In the genomic region with DNA sequence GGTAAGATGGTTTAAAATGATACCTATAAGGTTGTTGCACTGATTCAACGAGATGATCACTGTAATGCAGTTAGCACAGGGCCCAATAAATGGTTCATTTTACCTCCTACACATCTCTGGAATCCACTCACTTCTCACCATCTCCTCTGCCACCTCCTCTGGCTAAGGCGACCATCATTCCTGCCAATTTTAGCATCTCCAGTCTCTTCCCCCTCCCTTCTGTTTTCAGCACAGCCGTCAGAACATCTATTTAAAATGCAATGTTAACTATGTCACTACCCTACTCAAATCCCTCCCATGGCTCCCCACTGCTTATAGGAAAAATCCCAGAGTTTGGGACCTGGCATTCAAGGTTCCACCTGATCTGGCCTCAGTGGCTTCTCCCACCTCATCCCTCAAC, we compare ENCODE assay signal across 22 cellular contexts. TPM values are rescaled to one million over a fixed set of nuclear protein-coding genes. Genes with fewer than 3 reads are reported as not detected.
DNase-seq lines count a peak whose midpoint lies in the region; ATAC-seq, FAIRE-seq and TF ChIP-seq lines count a peak whose summit lies in the region.
"Had no signal": no experiment of that assay in that cellular context is flagged by ENCODE, and none has a peak within 500 bp of the region (broad histone marks: within the 10 kb centered on the region; RNA-seq: fewer than 3 reads in every experiment).

No MANE protein-coding gene starts in this region.

- no peak overlapping the region for H2AFZ ChIP-seq in astrocyte (ENCODE audit: low read depth, low read length)
- no peak overlapping the region for H2AFZ ChIP-seq in osteoblast (ENCODE audit: low read length)

- H4K20me1 ChIP-seq in astrocyte (ENCODE audit: insufficient read depth, low read length) = no peaks in the 10 kb centered on the region
- H4K20me1 ChIP-seq in osteoblast (ENCODE audit: insufficient read depth, low read length) = no peaks in the 10 kb centered on the region

- TF ChIP-seq CTCF in HEK293 (tag by site-specific recombination; IDR thresholded peaks at IDR 0.05) = no peak
- no peak for TF ChIP-seq CTCF in astrocyte (IDR thresholded peaks at IDR 0.05; ENCODE audit: insufficient read depth, low read depth, low read length)
- TF ChIP-seq CTCF in osteoblast (IDR thresholded peaks at IDR 0.05; ENCODE audit: extremely low read depth, low read depth, low read length) = no peak
- TF ChIP-seq CTCF in glutamatergic neuron (IDR thresholded peaks at IDR 0.05; ENCODE audit: partially characterized antibody, unreplicated experiment) = no peak

- POLR2A ChIA-PET in HEK293 (lab: Yijun Ruan, JAX) = no interaction called here

- H3K4me1 ChIP-seq in HEK293 (ENCODE audit: control insufficient read depth, insufficient read depth, low read length) (no peaks in the 10 kb centered on the region), astrocyte (ENCODE audit: insufficient read depth, low read length) (no peaks in the 10 kb centered on the region), osteoblast (ENCODE audit: insufficient read depth, low read length) (no peaks in the 10 kb centered on the region)

- H3K27me3 Mint-ChIP-seq in astrocyte (ENCODE audit: low read depth, unreplicated experiment) = peaks cover 4% of the 10 kb centered on the region
- peaks cover 6% of the 10 kb centered on the region for H3K27me3 Mint-ChIP-seq in glutamatergic neuron (ENCODE audit: unreplicated experiment)
- H3K27me3 Mint-ChIP-seq: CD4-positive, CD25-positive, alpha-beta regulatory T cell had no signal

- H3K36me3 ChIP-seq in HEK293 (ENCODE audit: control insufficient read depth in 2 of 2, insufficient read depth in 1 of 2, low read length in 2 of 2) (no peaks in the 10 kb centered on the region), astrocyte (ENCODE audit: insufficient read depth, low read length) (no peaks in the 10 kb centered on the region), osteoblast (ENCODE audit: insufficient read depth, low read length) (no peaks in the 10 kb centered on the region)
- H3K36me3 ChIP-seq: BE2C had no signal

- DNase-seq in Ammon's horn (ENCODE audit: low spot score) (peak; percentile 48), astrocyte (ENCODE audit: low read depth) (no peak), osteoblast (ENCODE audit: insufficient read length, low spot score, missing footprints) (peak; percentile 35), glutamatergic neuron (no peak), mucosa of gallbladder (ENCODE audit: low spot score) (no peak), NCI-H2081 treated with DMSO at 0.1 percent for 48 hours (lab: John Stamatoyannopoulos, UW) (no peak)
- DNase-seq: BE2C; CD4-positive, CD25-positive, alpha-beta regulatory T cell; CD8-positive, alpha-beta memory T cell; COR-L47; DMS 273 treated with DMSO at 0.1 percent for 48 hours; GDM1; GOT3; H7 had no signal

- H3K27ac Mint-ChIP-seq in astrocyte (ENCODE audit: unreplicated experiment) (no peak overlapping the region), glutamatergic neuron (ENCODE audit: unreplicated experiment) (no peak overlapping the region)
- H3K27ac Mint-ChIP-seq: CD4-positive, CD25-positive, alpha-beta regulatory T cell had no signal

- H3K4me1 Mint-ChIP-seq in astrocyte (ENCODE audit: low read depth, unreplicated experiment) = no peaks in the 10 kb centered on the region
- peaks cover 2% of the 10 kb centered on the region for H3K4me1 Mint-ChIP-seq in glutamatergic neuron (ENCODE audit: low read depth, unreplicated experiment)

- no peaks in the 10 kb centered on the region for H3K79me2 ChIP-seq in astrocyte (ENCODE audit: insufficient read depth, low read length)
- no peaks in the 10 kb centered on the region for H3K79me2 ChIP-seq in osteoblast (ENCODE audit: insufficient read depth, low read length)

- H3K27me3 ChIP-seq in astrocyte (ENCODE audit: insufficient read depth, low read length) (no peaks in the 10 kb centered on the region), osteoblast (ENCODE audit: insufficient read depth, low read length) (no peaks in the 10 kb centered on the region)
- H3K27me3 ChIP-seq: BE2C had no signal

- H3K27ac ChIP-seq in HEK293 (ENCODE audit: extremely low read depth, low read depth, low read length) (no peak overlapping the region), astrocyte (ENCODE audit: low read depth, low read length) (no peak overlapping the region), osteoblast (ENCODE audit: low read depth, low read length) (no peak overlapping the region)
- H3K27ac ChIP-seq: HL-60 had no signal

- no peak overlapping the region for H3K9ac ChIP-seq in astrocyte (ENCODE audit: low read length)

- H3K4me3 ChIP-seq in HEK293 (ENCODE audit: low read depth, low read length) = no peak overlapping the region
- H3K4me3 ChIP-seq in astrocyte (ENCODE audit: insufficient read depth, low read depth, low read length) = no peak overlapping the region
- no peak overlapping the region for H3K4me3 ChIP-seq in osteoblast (ENCODE audit: insufficient read depth, low read length)

- H3K9me3 ChIP-seq in HEK293 (ENCODE audit: control insufficient read depth, insufficient read depth, low read depth, low read length) = no peaks in the 10 kb centered on the region
- H3K9me3 ChIP-seq in astrocyte (ENCODE audit: insufficient read depth, low read depth, low read length) = no peaks in the 10 kb centered on the region
- no peaks in the 10 kb centered on the region for H3K9me3 ChIP-seq in osteoblast (ENCODE audit: low read depth, low read length)
- H3K9me3 ChIP-seq: BE2C had no signal

- H3K4me3 Mint-ChIP-seq in astrocyte (ENCODE audit: unreplicated experiment) = peak overlapping the region; percentile 40
- H3K4me3 Mint-ChIP-seq in glutamatergic neuron (ENCODE audit: unreplicated experiment) = no peak overlapping the region

- no peak overlapping the region for H3K4me2 ChIP-seq in astrocyte (ENCODE audit: low read length)
- no peak overlapping the region for H3K4me2 ChIP-seq in osteoblast (ENCODE audit: insufficient read depth, low read length)

- CTCF ChIA-PET in HEK293 (lab: Yijun Ruan, JAX) = interaction anchor here (0.8 kb wide), 1 partner anchor 11 kb away, joined by 3 read pairs; no protein-coding TSS in a partner anchor

- no peak for FAIRE-seq in astrocyte (lab: Jason Lieb, UNC)
- FAIRE-seq: GM12892, GM18507 had no signal

- ATAC-seq in GM18858 (IDR thresholded peaks at IDR 0.05; ENCODE audit: unreplicated experiment) = no peak
- ATAC-seq: HCT116 had no signal

- H3K36me3 Mint-ChIP-seq in astrocyte (ENCODE audit: low read depth, unreplicated experiment) (no peaks in the 10 kb centered on the region), glutamatergic neuron (ENCODE audit: unreplicated experiment) (peaks cover under 1% of the 10 kb centered on the region)
- H3K36me3 Mint-ChIP-seq: CD4-positive, CD25-positive, alpha-beta regulatory T cell; CD8-positive, alpha-beta memory T cell had no signal

- no peaks in the 10 kb centered on the region for H3K9me3 Mint-ChIP-seq in astrocyte (ENCODE audit: unreplicated experiment)
- H3K9me3 Mint-ChIP-seq in glutamatergic neuron (ENCODE audit: unreplicated experiment) = peaks cover 3% of the 10 kb centered on the region
- H3K9me3 Mint-ChIP-seq: CD8-positive, alpha-beta memory T cell had no signal

TF ChIP-seq in HEK293, 187 proteins besides CTCF, POLR2A, EP300 and RAD21 (continues in another document):
- no peak for TF ChIP-seq ZSCAN23 (tag by site-specific recombination; IDR thresholded peaks at IDR 0.05)
- 0 out of 2 replicates have a peak, but pooled peaks have one; percentile 17 for TF ChIP-seq ZNF16 (tag by site-specific recombination; IDR thresholded peaks at IDR 0.05; ENCODE audit: low read depth)
- TF ChIP-seq, protein P1, sequence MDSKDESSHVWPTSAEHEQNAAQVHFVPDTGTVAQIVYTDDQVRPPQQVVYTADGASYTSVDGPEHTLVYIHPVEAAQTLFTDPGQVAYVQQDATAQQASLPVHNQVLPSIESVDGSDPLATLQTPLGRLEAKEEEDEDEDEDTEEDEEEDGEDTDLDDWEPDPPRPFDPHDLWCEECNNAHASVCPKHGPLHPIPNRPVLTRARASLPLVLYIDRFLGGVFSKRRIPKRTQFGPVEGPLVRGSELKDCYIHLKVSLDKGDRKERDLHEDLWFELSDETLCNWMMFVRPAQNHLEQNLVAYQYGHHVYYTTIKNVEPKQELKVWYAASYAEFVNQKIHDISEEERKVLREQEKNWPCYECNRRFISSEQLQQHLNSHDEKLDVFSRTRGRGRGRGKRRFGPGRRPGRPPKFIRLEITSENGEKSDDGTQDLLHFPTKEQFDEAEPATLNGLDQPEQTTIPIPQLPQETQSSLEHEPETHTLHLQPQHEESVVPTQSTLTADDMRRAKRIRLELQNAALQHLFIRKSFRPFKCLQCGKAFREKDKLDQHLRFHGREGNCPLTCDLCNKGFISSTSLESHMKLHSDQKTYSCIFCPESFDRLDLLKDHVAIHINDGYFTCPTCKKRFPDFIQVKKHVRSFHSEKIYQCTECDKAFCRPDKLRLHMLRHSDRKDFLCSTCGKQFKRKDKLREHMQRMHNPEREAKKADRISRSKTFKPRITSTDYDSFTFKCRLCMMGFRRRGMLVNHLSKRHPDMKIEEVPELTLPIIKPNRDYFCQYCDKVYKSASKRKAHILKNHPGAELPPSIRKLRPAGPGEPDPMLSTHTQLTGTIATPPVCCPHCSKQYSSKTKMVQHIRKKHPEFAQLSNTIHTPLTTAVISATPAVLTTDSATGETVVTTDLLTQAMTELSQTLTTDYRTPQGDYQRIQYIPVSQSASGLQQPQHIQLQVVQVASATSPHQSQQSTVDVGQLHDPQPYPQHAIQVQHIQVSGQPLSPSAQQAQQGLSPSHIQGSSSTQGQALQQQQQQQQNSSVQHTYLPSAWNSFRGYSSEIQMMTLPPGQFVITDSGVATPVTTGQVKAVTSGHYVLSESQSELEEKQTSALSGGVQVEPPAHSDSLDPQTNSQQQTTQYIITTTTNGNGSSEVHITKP (tag by site-specific recombination; IDR thresholded peaks at IDR 0.05) = no peak

RNA-seq across cellular contexts. Expression of a gene that starts 3.5 kb away (rescaled TPM):
- 1.6 and 1.9 TPM in 2 replicates for total RNA-seq in astrocyte
- total RNA-seq in osteoblast = 0.29 and 0.36 TPM in 2 replicates
- total RNA-seq in glutamatergic neuron (ENCODE audit: unreplicated experiment) = 291 TPM
- total RNA-seq in mucosa of gallbladder = 1.9 TPM

RNA-seq across cellular contexts. Expression of a gene that starts 17.4 kb away (rescaled TPM):
- total RNA-seq in astrocyte (13.9 and 14.2 TPM in 2 replicates), osteoblast (6.9 and 7.7 TPM in 2 replicates), glutamatergic neuron (ENCODE audit: unreplicated experiment) (1.6 TPM), mucosa of gallbladder (16.3 TPM)

RNA-seq across cellular contexts. Expression of a gene that starts 29.6 kb away (rescaled TPM):
- total RNA-seq in astrocyte (not detected in 2 replicates), osteoblast (not detected in 2 replicates), glutamatergic neuron (ENCODE audit: unreplicated experiment) (0.47 TPM), mucosa of gallbladder (0.20 TPM)
- total RNA-seq: A172, HT1080 had no signal

RNA-seq across cellular contexts. Expression of a gene that starts 31.7 kb away (rescaled TPM):
- total RNA-seq in astrocyte = 11.7 and 12.3 TPM in 2 replicates
- 13.3 and 15.6 TPM in 2 replicates for total RNA-seq in osteoblast
- total RNA-seq in glutamatergic neuron (ENCODE audit: unreplicated experiment) = 15.0 TPM
- 20.0 TPM for total RNA-seq in mucosa of gallbladder

RNA-seq across cellular contexts. Expression of a gene that starts 31.8 kb away (rescaled TPM):
- 109 TPM in 2 replicates for total RNA-seq in astrocyte
- total RNA-seq in osteoblast = 19.7 and 21.0 TPM in 2 replicates
- total RNA-seq in glutamatergic neuron (ENCODE audit: unreplicated experiment) = 12.2 TPM
- 44.0 TPM for total RNA-seq in mucosa of gallbladder

Comparison
In these comparisons a context has a peak if more than half of its experiments do, and no peak if none do; other contexts are left out.
1. DNase-seq: peak in Ammon's horn (single experiment) and osteoblast (single experiment); none in astrocyte (single experiment), glutamatergic neuron (single experiment), mucosa of gallbladder (single experiment) and NCI-H2081 treated with DMSO at 0.1 percent for 48 hours (single experiment).
2. RNA of a gene that starts 3.5 kb away (total RNA-seq): 291 TPM in glutamatergic neuron (single experiment); 1.9 TPM in mucosa of gallbladder (single experiment), 1.6 to 1.9 TPM in astrocyte and 0.29 to 0.36 TPM in osteoblast; every median in the first group is over 100 times any median in the second.